Comparison of ENCODE assay signal across 8 cellular contexts in the genomic region with DNA sequence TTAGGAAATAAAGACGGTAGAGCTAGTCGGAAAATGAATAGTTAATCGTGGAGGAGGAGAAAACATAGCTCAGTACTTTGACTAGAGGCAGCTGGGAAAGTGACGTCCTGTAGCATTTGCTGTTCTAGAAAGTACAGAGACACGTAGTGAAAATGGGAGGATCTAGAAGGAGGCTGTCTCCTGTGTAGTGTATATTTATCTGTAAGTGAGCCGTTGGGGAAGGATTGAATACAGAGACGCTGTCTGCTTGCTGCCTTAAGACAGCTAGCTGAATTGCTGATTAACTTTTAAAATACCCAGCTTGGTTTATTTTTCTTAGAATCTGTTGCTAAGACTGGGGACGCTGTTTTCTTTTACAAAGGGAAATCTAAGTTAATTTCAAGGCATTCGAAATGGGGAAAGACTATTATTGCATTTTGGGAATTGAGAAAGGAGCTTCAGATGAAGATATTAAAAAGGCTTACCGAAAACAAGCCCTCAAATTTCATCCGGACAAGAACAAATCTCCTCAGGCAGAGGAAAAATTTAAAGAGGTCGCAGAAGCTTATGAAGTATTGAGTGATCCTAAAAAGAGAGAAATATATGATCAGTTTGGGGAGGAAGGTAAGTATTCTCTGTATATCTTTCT. TPM values are rescaled to one million over a fixed set of nuclear protein-coding genes. Genes with fewer than 3 reads are reported as not detected.
DNase-seq lines count a peak whose midpoint lies in the region; ATAC-seq, FAIRE-seq and TF ChIP-seq lines count a peak whose summit lies in the region.

Gene DNAJB4 (plus strand): TSS at position 221 of the 628 bp plus-strand sequence. CDS start 172 bp downstream, at position 393.

- peak within 1 kb of the TSS; percentile 89 for H3K9ac ChIP-seq in HUES48 (ENCODE audit: low read depth, low read length)

- FAIRE-seq in pancreas (lab: Jason Lieb, UNC) = peak; percentile 91

- H3K27ac ChIP-seq in HUES48 (ENCODE audit: low read depth, low read length) = peak within 1 kb of the TSS; percentile 97
- H3K27ac ChIP-seq in SJSA1 = peak within 1 kb of the TSS; percentile 96
- peak within 1 kb of the TSS; percentile 89 to 96 (median 92) for H3K27ac ChIP-seq in heart left ventricle
- H3K27ac ChIP-seq in pancreas = peak within 1 kb of the TSS; percentile 74 to 97 (median 86)
- H3K27ac ChIP-seq in vagina = peak within 1 kb of the TSS; percentile 97

- H3K9me3 ChIP-seq in HUES48 (ENCODE audit: control insufficient read depth, insufficient read depth, low read length) = no peaks in the 10 kb centered on the region
- no peaks in the 10 kb centered on the region for H3K9me3 ChIP-seq in SJSA1 (replicated peaks)
- H3K9me3 ChIP-seq in heart left ventricle = no peaks in the 10 kb centered on the region
- H3K9me3 ChIP-seq in pancreas = no peaks in the 10 kb centered on the region
- no peaks in the 10 kb centered on the region for H3K9me3 ChIP-seq in vagina

- no peaks in the 10 kb centered on the region for H3K27me3 ChIP-seq in HUES48 (ENCODE audit: control insufficient read depth, insufficient read depth, low read length)
- H3K27me3 ChIP-seq in SJSA1 (replicated peaks) = no peaks in the 10 kb centered on the region; the same call in 1 of the 2 replicates
- no peaks in the 10 kb centered on the region for H3K27me3 ChIP-seq in heart left ventricle
- H3K27me3 ChIP-seq in pancreas = no peaks in the 10 kb centered on the region
- no peaks in the 10 kb centered on the region for H3K27me3 ChIP-seq in vagina

- H3K4me3 ChIP-seq in HUES48 (ENCODE audit: low read depth, low read length) (peak within 1 kb of the TSS; percentile 60), SJSA1 (peak within 1 kb of the TSS; percentile 44), heart left ventricle (peak within 1 kb of the TSS; percentile 33 to 73 (median 64)), pancreas (peak within 1 kb of the TSS; percentile 18 to 52 (median 43)), vagina (peak within 1 kb of the TSS; percentile 57 to 64)

- intact Hi-C loops in heart left ventricle (cut with DNase I) (loop anchor here in 9 of 10 donors (1.0 to 10.0 kb wide), 5 partner anchors 26 to 110 kb away; partner anchors contain the start of genes FUBP1 (in 8 of the 9) and GIPC2 (in 3 of the 9)), pancreas (cut with DNase I) (no loop called here), vagina (cut with DNase I) (loop anchor here (2.0 kb wide), 1 partner anchor 26 kb away; the partner anchor contains the start of gene FUBP1)

- TF ChIP-seq POLR2A in heart left ventricle (IDR thresholded peaks at IDR 0.05) (peak; percentile 98 to 99), vagina (IDR thresholded peaks at IDR 0.05) (peak; percentile 98)

- peak; percentile 98 for ATAC-seq in GM21423 (IDR thresholded peaks at IDR 0.05; ENCODE audit: unreplicated experiment)
- ATAC-seq in heart left ventricle = peak; percentile 99 to 100 (median 99)
- ATAC-seq in pancreas = peak; percentile 85 to 97 (median 92)

- H3K36me3 ChIP-seq in HUES48 (ENCODE audit: control insufficient read depth, insufficient read depth, low read length) = no peaks in the 10 kb centered on the region
- H3K36me3 ChIP-seq in SJSA1 = peaks cover 11% of the 10 kb centered on the region
- no peaks in the 10 kb centered on the region for H3K36me3 ChIP-seq in heart left ventricle
- H3K36me3 ChIP-seq in pancreas = no peaks in the 10 kb centered on the region
- no peaks in the 10 kb centered on the region for H3K36me3 ChIP-seq in vagina

- TF ChIP-seq CTCF in heart left ventricle (IDR thresholded peaks at IDR 0.05) = no peak
- TF ChIP-seq CTCF in pancreas (IDR thresholded peaks at IDR 0.05) = no peak
- no peak for TF ChIP-seq CTCF in vagina (IDR thresholded peaks at IDR 0.05)

- DNase-seq in D341Med (ENCODE audit: low spot score) (peak; percentile 61), SJSA1 (ENCODE audit: low read depth in 1 of 2, low spot score in 2 of 2) (peak; percentile 80 to 91), amniotic stem cell (lab: John Stamatoyannopoulos, UW) (peak; percentile 91), heart left ventricle (peak in 4 of 5 donors; percentile 51 to 86 (median 81)), pancreas (peak in 4 of 6 donors; percentile 30 to 90 (median 73)), vagina (ENCODE audit: extremely low spot score in 2 of 2) (no peak)

- WGBS in heart left ventricle, 4 donors = 0 to 1% (median 0%) methylated on average over 12 of the region's 12 CpGs
- 0% methylated on average over 12 of the region's 12 CpGs for WGBS in pancreas, 2 donors

- peaks cover 12% of the 10 kb centered on the region for H3K4me1 ChIP-seq in HUES48 (ENCODE audit: control insufficient read depth, insufficient read depth, low read length)
- H3K4me1 ChIP-seq in SJSA1 (replicated peaks) = peaks cover 12% of the 10 kb centered on the region; the same call in 1 of the 2 replicates
- H3K4me1 ChIP-seq in heart left ventricle = peaks cover 0 to 51% (median 19%) of the 10 kb centered on the region in 12 donors
- H3K4me1 ChIP-seq in pancreas = peaks cover 9 to 25% (median 25%) of the 10 kb centered on the region in 3 donors
- peaks cover 34% of the 10 kb centered on the region for H3K4me1 ChIP-seq in vagina

RNA-seq across cellular contexts. Expression of gene DNAJB4, which starts in this region (rescaled TPM):
- 62.8 and 75.6 TPM in 2 replicates for total RNA-seq in SJSA1 (2014; rRNA removed; shearing (Covaris generic))
- total RNA-seq in heart left ventricle (100 to 1,000 TPM in 4 of 9 donors, 10 to 100 TPM in 5; 56.7 to 190 (median 95.9) TPM), pancreas (10 to 100 TPM; 13.1 to 38.6 (median 21.7) TPM), vagina (20.9 TPM)
- polyA plus RNA-seq in heart left ventricle (100 to 1,000 TPM in 1 of 2 donors, 10 to 100 TPM in 1; 35.2 to 162 TPM), pancreas (1 to 10 TPM; 6.7 to 9.2 TPM)

Comparison
In these comparisons a context has a peak if more than half of its experiments do, and no peak if none do; other contexts are left out.
1. DNase-seq: peak in D341Med (single experiment), SJSA1 (2 of 2), amniotic stem cell (single experiment), heart left ventricle (4 of 5) and pancreas (4 of 6); none in vagina (0 of 2).
2. intact Hi-C loops: an anchor here in heart left ventricle (1.0 to 10.0 kb wide) and vagina (2.0 kb wide); none called in pancreas.
3. Peak in every context shown above with its lines, with median percentiles within 50 percentile points of each other: ATAC-seq, H3K27ac ChIP-seq and H3K4me3 ChIP-seq.